1 cellular context compared by ENCODE assay signal in genomic region chr19:45863840-45864628, GRCh38.
A peak's percentile ranks its signal among the peaks of the same experiment; 100 is the strongest.
TF ChIP-seq lines count a peak whose summit lies in the region.

Gene FOXA3 (plus strand): TSS chr19:45864326. CDS start chr19:45864457, 131 bp downstream.

TF ChIP-seq in K562, 482 proteins besides CTCF, POLR2A, EP300 and RAD21 (continued from another document and continues in another):
- no peak for TF ChIP-seq ATF2 (CRISPR knock-in tag; IDR thresholded peaks at IDR 0.05)
- no peak for TF ChIP-seq ZNF280B (CRISPR knock-in tag; IDR thresholded peaks at IDR 0.05)
- TF ChIP-seq CHD2 (IDR thresholded peaks at IDR 0.05; ENCODE audit: low read depth, low read length): no peak
- TF ChIP-seq ZNF655 (CRISPR knock-in tag; IDR thresholded peaks at IDR 0.05): no peak
- no peak for TF ChIP-seq HDAC8 (tag; IDR thresholded peaks at IDR 0.05)
- TF ChIP-seq ZNF318 (IDR thresholded peaks at IDR 0.05; ENCODE audit: borderline replicate concordance in 1 of 2, low read depth in 1 of 2): no peak
- TF ChIP-seq ZNF124 (CRISPR knock-in tag; IDR thresholded peaks at IDR 0.05): no peak
- peak; percentile 87 for TF ChIP-seq EGR1 (conservative IDR thresholded peaks at IDR 0.05)
- TF ChIP-seq ZKSCAN8 (CRISPR knock-in tag; IDR thresholded peaks at IDR 0.05): no peak
- no peak for TF ChIP-seq HNRNPUL1 (IDR thresholded peaks at IDR 0.05; ENCODE audit: low read length)
- peak; percentile 35; the same call in 1 of the 2 replicates for TF ChIP-seq CREB1 (IDR thresholded peaks at IDR 0.05)
- peak; percentile 35; the same call in 1 of the 2 replicates for TF ChIP-seq CREB1 (CRISPR knock-in tag; IDR thresholded peaks at IDR 0.05)
- TF ChIP-seq ZNF354B (CRISPR knock-in tag; IDR thresholded peaks at IDR 0.05): no peak
- TF ChIP-seq RERE (CRISPR knock-in tag; IDR thresholded peaks at IDR 0.05; ENCODE audit: borderline replicate concordance): no peak
- no peak for TF ChIP-seq PTTG1 (tag; IDR thresholded peaks at IDR 0.05; ENCODE audit: low read depth)
- no peak for TF ChIP-seq ZNF232 (CRISPR knock-in tag; IDR thresholded peaks at IDR 0.05)
- TF ChIP-seq TSHZ1 (CRISPR knock-in tag; IDR thresholded peaks at IDR 0.05): no peak
- TF ChIP-seq GATAD2A (IDR thresholded peaks at IDR 0.05): no peak
- no peak for TF ChIP-seq NFATC3 (IDR thresholded peaks at IDR 0.05)
- no peak for TF ChIP-seq RUNX1 (IDR thresholded peaks at IDR 0.05; ENCODE audit: low read depth)
- TF ChIP-seq TCF7L2 (IDR thresholded peaks at IDR 0.05; ENCODE audit: low read depth, low read length): no peak
- no peak for TF ChIP-seq PTRF (tag; IDR thresholded peaks at IDR 0.05)
- no peak for TF ChIP-seq ZNF507 (tag; conservative IDR thresholded peaks at IDR 0.05)
- TF ChIP-seq XRCC5 (IDR thresholded peaks at IDR 0.05; ENCODE audit: low read depth, low read length): peak; percentile 41; the same call in 1 of the 2 replicates
- no peak for TF ChIP-seq PCBP2 (IDR thresholded peaks at IDR 0.05; ENCODE audit: low read depth, low read length, poor library complexity, severe bottlenecking)
- TF ChIP-seq TEAD2 (tag; IDR thresholded peaks at IDR 0.05): no peak
- no peak for TF ChIP-seq RNF2 (IDR thresholded peaks at IDR 0.05)
- no peak for TF ChIP-seq ZNF277 (CRISPR knock-in tag; IDR thresholded peaks at IDR 0.05; ENCODE audit: borderline replicate concordance)
- 0 out of 2 replicates have a peak, but pooled peaks have one; percentile 51 for TF ChIP-seq LCOR (CRISPR knock-in tag; IDR thresholded peaks at IDR 0.05)
- no peak for TF ChIP-seq HOMEZ (CRISPR knock-in tag; IDR thresholded peaks at IDR 0.05)
